ENCODE assay signal across 2 cellular contexts in genomic region chr2:10654069-10654468, GRCh38.
TF ChIP-seq lines count a peak whose summit lies in the region.

No MANE protein-coding gene starts in this region.

TF ChIP-seq in HCT116, 20 proteins besides CTCF, POLR2A, EP300 and RAD21 (continued from another document):
- TF ChIP-seq REST (IDR thresholded peaks at IDR 0.05; ENCODE audit: low read depth): no peak
- peak; percentile 73 for TF ChIP-seq CEBPB (IDR thresholded peaks at IDR 0.05; ENCODE audit: low read depth)
- TF ChIP-seq TCF7L2 (IDR thresholded peaks at IDR 0.05; ENCODE audit: borderline replicate concordance, extremely low read depth, insufficient read depth, insufficient read length): no peak
- TF ChIP-seq YY1 (IDR thresholded peaks at IDR 0.05; ENCODE audit: extremely low read depth, insufficient replicate concordance, low read depth, low read length): peak; percentile 19
- TF ChIP-seq MAX (IDR thresholded peaks at IDR 0.05): peak; percentile 86
- peak; percentile 77; the same call in 1 of the 2 replicates for TF ChIP-seq SIN3A (IDR thresholded peaks at IDR 0.05; ENCODE audit: low read depth)
- peak; percentile 37; the same call in 1 of the 2 replicates for TF ChIP-seq POLR2AphosphoS5 (IDR thresholded peaks at IDR 0.05; ENCODE audit: low read depth, low read length)
- peak; percentile 36; the same call in 1 of the 2 replicates for TF ChIP-seq ELF1 (IDR thresholded peaks at IDR 0.05; ENCODE audit: borderline replicate concordance, low read depth)
- no peak for TF ChIP-seq ATF3 (IDR thresholded peaks at IDR 0.05)
- peak; percentile 85 for TF ChIP-seq SP1 (IDR thresholded peaks at IDR 0.05; ENCODE audit: low read depth)
- peak; percentile 97 for TF ChIP-seq FOSL1 (IDR thresholded peaks at IDR 0.05; ENCODE audit: low read depth)
- peak; percentile 59; the same call in 1 of the 2 replicates for TF ChIP-seq SRF (IDR thresholded peaks at IDR 0.05; ENCODE audit: low read depth)
- peak; percentile 89 for TF ChIP-seq CBX3 (IDR thresholded peaks at IDR 0.05; ENCODE audit: low read depth)

TF ChIP-seq in GM23338, 12 proteins besides CTCF, POLR2A, EP300 and RAD21 (continued from another document):
- no peak for TF ChIP-seq ETS1 (IDR thresholded peaks at IDR 0.05)
TF ChIP-seq in GM23338: peak in this region for 0.
